8 cellular contexts compared by ENCODE assay signal in the genomic region with DNA sequence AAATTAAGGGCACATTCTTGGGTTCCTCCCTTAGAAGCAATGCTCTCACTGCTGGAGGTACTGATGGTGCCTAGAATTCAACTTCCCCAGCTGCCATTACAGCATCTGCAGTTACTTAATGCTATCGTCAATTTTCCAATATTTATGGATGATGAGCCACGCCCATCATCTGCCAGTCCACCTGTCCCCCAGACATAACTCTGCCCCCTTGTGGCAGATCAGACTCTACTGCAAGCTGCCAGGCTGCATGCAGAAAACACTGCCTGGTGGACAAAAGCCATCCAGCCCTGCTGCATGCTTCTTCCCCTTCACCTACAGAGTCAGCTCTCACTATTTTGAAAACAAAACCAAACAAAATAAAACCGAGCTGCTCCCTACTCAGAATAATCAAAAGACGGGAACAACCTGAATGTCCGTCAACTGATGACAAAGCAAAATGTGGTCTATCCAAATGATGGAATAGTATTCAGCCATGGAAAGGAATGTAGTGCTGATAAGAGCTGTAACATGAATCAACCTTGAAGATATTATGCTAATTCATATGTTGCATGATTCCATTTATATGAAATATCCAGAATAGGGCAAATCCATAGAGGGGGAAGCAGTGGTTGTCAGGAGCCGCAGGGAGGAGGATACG.
DNase-seq lines count a peak whose midpoint lies in the region; ATAC-seq and TF ChIP-seq lines count a peak whose summit lies in the region.

No MANE protein-coding gene starts in this region.

- peaks cover 4% of the 10 kb centered on the region for H3K36me3 Mint-ChIP-seq in Calu3 (ENCODE audit: insufficient read depth, unreplicated experiment)
- no peaks in the 10 kb centered on the region for H3K36me3 Mint-ChIP-seq in activated naive CD4-positive, alpha-beta T cell treated with anti-CD3 and anti-CD28 coated beads, Interleukin-2, amount 50 U/mL, for 72 hours

- TF ChIP-seq CTCF in Calu3 (IDR thresholded peaks at IDR 0.05; ENCODE audit: unreplicated experiment) = peak; percentile 86

- CTCF ChIA-PET in Calu3 (lab: Charles Lee) = interaction anchor here (1.0 to 1.6 kb wide), 3 partner anchors 11 to 58 kb away, joined by 3 to 7 read pairs (median 4); no protein-coding TSS in a partner anchor

- H3K4me3 Mint-ChIP-seq in Calu3 (ENCODE audit: low read depth, unreplicated experiment) = peak overlapping the region; percentile 17

- BruUV-seq in Calu3 (replicated peaks; lab: Mats Ljungman, UMichigan) = no TSS peak

- no peaks in the 10 kb centered on the region for H3K27me3 Mint-ChIP-seq in Calu3 (ENCODE audit: unreplicated experiment)

- intact Hi-C loops in Calu3 (cut with micrococcal nuclease; ENCODE audit: unreplicated experiment) = loop anchor here (5.0 to 10.0 kb wide), 2 partner anchors 43 to 654 kb away; no protein-coding TSS in a partner anchor

- DNase-seq in Calu3 = peak; percentile 81
- DNase-seq in NCI-H748 treated with DMSO at 0.1 percent for 48 hours (lab: John Stamatoyannopoulos, UW) = peak; percentile 90
- peak in 1 of 2 donors; percentile 58 for DNase-seq in activated naive CD4-positive, alpha-beta T cell treated with anti-CD3 and anti-CD28 coated beads, Interleukin-2, amount 50 U/mL, for 72 hours (ENCODE audit: low spot score in 2 of 2)
- DNase-seq in left lobe of liver (ENCODE audit: low spot score) = peak; percentile 65
- DNase-seq in NK-92 treated with Interleukin-12 subunit alpha and Interleukin-12 subunit beta, amount 100 ng/mL, for 24 hours (lab: John Stamatoyannopoulos, UW) = no peak

- H3K4me1 Mint-ChIP-seq in Calu3 (ENCODE audit: low read depth, unreplicated experiment) = peaks cover 38% of the 10 kb centered on the region

- H3K9me3 Mint-ChIP-seq in Calu3 (ENCODE audit: low read depth, unreplicated experiment) = no peaks in the 10 kb centered on the region
- H3K9me3 Mint-ChIP-seq in activated naive CD4-positive, alpha-beta T cell treated with anti-CD3 and anti-CD28 coated beads, Interleukin-2, amount 50 U/mL, for 72 hours = no peaks in the 10 kb centered on the region

- ATAC-seq in GM19025 (IDR thresholded peaks at IDR 0.05; ENCODE audit: low read depth, unreplicated experiment) (peak; percentile 68), HG03097 (IDR thresholded peaks at IDR 0.05; ENCODE audit: low FRiP score, unreplicated experiment) (peak; percentile 65), left lobe of liver (peak; percentile 94), HG03159 (IDR thresholded peaks at IDR 0.05; ENCODE audit: unreplicated experiment) (no peak)
- peak; percentile 71 to 73 for ATAC-seq in activated naive CD4-positive, alpha-beta T cell treated with anti-CD3 and anti-CD28 coated beads, Interleukin-2, amount 50 U/mL, for 72 hours

- H3K27ac Mint-ChIP-seq in Calu3 (ENCODE audit: unreplicated experiment) = peak overlapping the region; percentile 31
- H3K27ac Mint-ChIP-seq in activated naive CD4-positive, alpha-beta T cell treated with anti-CD3 and anti-CD28 coated beads, Interleukin-2, amount 50 U/mL, for 72 hours = peak overlapping the region in 1 of 2 donors; percentile 31
